24 cellular contexts compared by ENCODE assay signal in genomic region chr10:29435809-29436501, GRCh38.
A peak's percentile ranks its signal among the peaks of the same experiment; 100 is the strongest.
DNase-seq lines count a peak whose midpoint lies in the region; ATAC-seq and TF ChIP-seq lines count a peak whose summit lies in the region.
"Had no signal": no experiment of that assay in that cellular context is flagged by ENCODE, and none has a peak within 500 bp of the region (broad histone marks: within the 10 kb centered on the region; RNA-seq: fewer than 3 reads in every experiment).

No MANE protein-coding gene starts in this region.

- H3K27ac Mint-ChIP-seq in stimulated activated naive B cell treated with anti-CD40 and anti-IgM and Interleukin-4, amounts not matched to agents 10 μg/mL and 1 μg/mL and 100 μg/mL, for 72 hours: no peak overlapping the region
- H3K27ac Mint-ChIP-seq: activated CD8-positive, alpha-beta T cell treated with anti-CD3 and anti-CD28 coated beads for 36 hours; activated T-cell treated with anti-CD3 and anti-CD28 coated beads, Interleukin-2, amount 50 U/mL, for 24 hours; stimulated activated effector memory CD8-positive, alpha-beta T cell treated with anti-CD3 and anti-CD28 coated beads, Interleukin-12 subunit alpha, Interleukin-12 subunit beta, amount 100 ng/mL, for 72 hours had no signal

- no peak for TF ChIP-seq CTCF in fibroblast of mammary gland (conservative IDR thresholded peaks at IDR 0.05; ENCODE audit: control insufficient read depth, insufficient read depth, low read depth, low read length)
- no peak for TF ChIP-seq CTCF in osteoblast (IDR thresholded peaks at IDR 0.05; ENCODE audit: extremely low read depth, low read depth, low read length)

- H3K4me1 Mint-ChIP-seq in stimulated activated naive B cell treated with anti-CD40 and anti-IgM and Interleukin-4, amounts not matched to agents 10 μg/mL and 1 μg/mL and 100 μg/mL, for 72 hours: no peaks in the 10 kb centered on the region

- H3K36me3 ChIP-seq in osteoblast (ENCODE audit: insufficient read depth, low read length): no peaks in the 10 kb centered on the region
- H3K36me3 ChIP-seq: brain microvascular endothelial cell, heart left ventricle had no signal

- H3K27me3 Mint-ChIP-seq in stimulated activated naive B cell treated with anti-CD40 and anti-IgM and Interleukin-4, amounts not matched to agents 10 μg/mL and 1 μg/mL and 100 μg/mL, for 72 hours: peaks cover 0 to 6% of the 10 kb centered on the region in 2 donors
- H3K27me3 Mint-ChIP-seq: activated CD8-positive, alpha-beta T cell treated with anti-CD3 and anti-CD28 coated beads for 36 hours; activated T-cell treated with anti-CD3 and anti-CD28 coated beads, Interleukin-2, amount 50 U/mL, for 24 hours had no signal

- no peaks in the 10 kb centered on the region for H3K9me3 ChIP-seq in osteoblast (ENCODE audit: low read depth, low read length)

- H3K27me3 ChIP-seq in osteoblast (ENCODE audit: insufficient read depth, low read length): no peaks in the 10 kb centered on the region
- H3K27me3 ChIP-seq: BLaER1 treated with 17β-estradiol and CSF1 and Interleukin-3, amounts not matched to agents 10 nM and 100 nM; brain microvascular endothelial cell; heart left ventricle had no signal

- no peak overlapping the region for H2AFZ ChIP-seq in osteoblast (ENCODE audit: low read length)

- H3K36me3 Mint-ChIP-seq in stimulated activated naive B cell treated with anti-CD40 and anti-IgM and Interleukin-4, amounts not matched to agents 10 μg/mL and 1 μg/mL and 100 μg/mL, for 72 hours: peaks cover 18 to 26% of the 10 kb centered on the region in 2 donors
- H3K36me3 Mint-ChIP-seq: stimulated activated effector memory CD8-positive, alpha-beta T cell treated with anti-CD3 and anti-CD28 coated beads, Interleukin-12 subunit alpha, Interleukin-12 subunit beta, amount 100 ng/mL, for 72 hours had no signal

- H3K4me2 ChIP-seq in osteoblast (ENCODE audit: insufficient read depth, low read length): peak overlapping the region; percentile 19
- H3K4me2 ChIP-seq: BLaER1 treated with 17β-estradiol and CSF1 and Interleukin-3, amounts not matched to agents 10 nM and 100 nM had no signal

- peaks cover 8% of the 10 kb centered on the region for H3K4me1 ChIP-seq in osteoblast (ENCODE audit: insufficient read depth, low read length)

- H3K79me2 ChIP-seq in osteoblast (ENCODE audit: insufficient read depth, low read length): peaks cover 91% of the 10 kb centered on the region

- no peak overlapping the region for H3K4me3 Mint-ChIP-seq in stimulated activated naive B cell treated with anti-CD40 and anti-IgM and Interleukin-4, amounts not matched to agents 10 μg/mL and 1 μg/mL and 100 μg/mL, for 72 hours
- H3K4me3 Mint-ChIP-seq: activated CD8-positive, alpha-beta T cell treated with anti-CD3 and anti-CD28 coated beads for 36 hours; activated T-cell treated with anti-CD3 and anti-CD28 coated beads, Interleukin-2, amount 50 U/mL, for 24 hours; stimulated activated effector memory CD8-positive, alpha-beta T cell treated with anti-CD3 and anti-CD28 coated beads, Interleukin-12 subunit alpha, Interleukin-12 subunit beta, amount 100 ng/mL, for 72 hours had no signal

- DNase-seq in G401 (ENCODE audit: low spot score) (peak; percentile 24), RPMI7951 (ENCODE audit: low read depth) (peak; percentile 86), fibroblast of mammary gland (ENCODE audit: low read depth) (peak; percentile 57), osteoblast (ENCODE audit: insufficient read length, low spot score, missing footprints) (peak; percentile 57), medulla oblongata (ENCODE audit: extremely low spot score) (no peak), NCI-H187 treated with DMSO at 0.1 percent for 48 hours (lab: John Stamatoyannopoulos, UW) (no peak)
- no peak for DNase-seq in activated effector memory CD4-positive, alpha-beta T cell treated with anti-CD3 and anti-CD28 coated beads, Interleukin-2, amount 50 U/mL, for 16 hours
- DNase-seq in stimulated activated naive B cell treated with anti-CD40 and anti-IgM and Interleukin-4, amounts not matched to agents 10 μg/mL and 1 μg/mL and 100 μg/mL, for 72 hours: no peak
- DNase-seq: activated CD8-positive, alpha-beta T cell treated with anti-CD3 and anti-CD28 coated beads for 36 hours; activated naive CD4-positive, alpha-beta T cell treated with anti-CD3 and anti-CD28 coated beads, Interleukin-2, amount 50 U/mL, for 16 hours; activated T-cell treated with anti-CD3 and anti-CD28 coated beads, Interleukin-2, amount 50 U/mL, for 24 hours; brain microvascular endothelial cell; dermis blood vessel endothelial cell; erythroblast; heart left ventricle; KG1; mammary epithelial cell; NCI-H1048; NCI-H2081 treated with DMSO at 0.1 percent for 48 hours; NCI-H524 treated with DMSO at 0.1 percent for 48 hours; stimulated activated CD4-positive, alpha-beta T cell treated with anti-CD3 and anti-CD28 coated beads, Interleukin-12 subunit alpha, Interleukin-12 subunit beta, amount 100 ng/mL, for 4 hours had no signal

- peaks cover 19 to 20% of the 10 kb centered on the region in 2 donors for H3K9me3 Mint-ChIP-seq in stimulated activated naive B cell treated with anti-CD40 and anti-IgM and Interleukin-4, amounts not matched to agents 10 μg/mL and 1 μg/mL and 100 μg/mL, for 72 hours

- no peak overlapping the region for H3K4me3 ChIP-seq in fibroblast of mammary gland (ENCODE audit: control insufficient read depth, low read depth, low read length)
- no peak overlapping the region for H3K4me3 ChIP-seq in osteoblast (ENCODE audit: insufficient read depth, low read length)
- H3K4me3 ChIP-seq: BLaER1 treated with 17β-estradiol and CSF1 and Interleukin-3, amounts not matched to agents 10 nM and 100 nM; heart left ventricle had no signal

- in situ Hi-C loops in G401 (cut with HindIII; ENCODE audit: low sequenced_read_pairs): no loop called here

- ATAC-seq in stimulated activated naive B cell treated with anti-CD40 and anti-IgM and Interleukin-4, amounts not matched to agents 10 μg/mL and 1 μg/mL and 100 μg/mL, for 72 hours (replicated peaks): no peak
- ATAC-seq: activated CD8-positive, alpha-beta T cell treated with anti-CD3 and anti-CD28 coated beads for 36 hours; heart left ventricle; Right ventricle myocardium inferior; stimulated activated effector memory CD8-positive, alpha-beta T cell treated with anti-CD3 and anti-CD28 coated beads, Interleukin-12 subunit alpha, Interleukin-12 subunit beta, amount 100 ng/mL, for 72 hours had no signal

- H4K20me1 ChIP-seq in osteoblast (ENCODE audit: insufficient read depth, low read length): peaks cover 31% of the 10 kb centered on the region
- H4K20me1 ChIP-seq: BLaER1 treated with 17β-estradiol and CSF1 and Interleukin-3, amounts not matched to agents 10 nM and 100 nM had no signal

- peak overlapping the region; percentile 26 for H3K27ac ChIP-seq in osteoblast (ENCODE audit: low read depth, low read length)
- H3K27ac ChIP-seq: BLaER1 treated with 17β-estradiol and CSF1 and Interleukin-3, amounts not matched to agents 10 nM and 100 nM; brain microvascular endothelial cell; heart left ventricle had no signal

Comparison
In these comparisons a context has a peak if more than half of its experiments do, and no peak if none do; other contexts are left out.
1. DNase-seq: peak in G401 (single experiment), RPMI7951 (single experiment), fibroblast of mammary gland (single experiment) and osteoblast (single experiment); none in medulla oblongata (single experiment), NCI-H187 treated with DMSO at 0.1 percent for 48 hours (single experiment), activated effector memory CD4-positive, alpha-beta T cell treated with anti-CD3 and anti-CD28 coated beads, Interleukin-2, amount 50 U/mL, for 16 hours (single experiment) and stimulated activated naive B cell treated with anti-CD40 and anti-IgM and Interleukin-4, amounts not matched to agents 10 μg/mL and 1 μg/mL and 100 μg/mL, for 72 hours (single experiment).